ENCODE assay signal across 8 cellular contexts in genomic region chrX:13487731-13488505, GRCh38.
A peak's percentile ranks its signal among the peaks of the same experiment; 100 is the strongest.
DNase-seq lines count a peak whose midpoint lies in the region; ATAC-seq and TF ChIP-seq lines count a peak whose summit lies in the region.

No MANE protein-coding gene starts in this region.

- no peak overlapping the region for H3K4me3 ChIP-seq in upper lobe of left lung

- H3K4me3 Mint-ChIP-seq in activated T-cell treated with anti-CD3 and anti-CD28 coated beads, Interleukin-2, amount 50 U/mL, for 24 hours = no peak overlapping the region
- peak overlapping the region; percentile 65 for H3K4me3 Mint-ChIP-seq in natural killer cell treated with Interleukin-12 subunit alpha and Interleukin-12 subunit beta and Interleukin-15 and Interleukin-18, amount 100 ng/mL, for 72 hours

- DNase-seq in activated T-cell treated with anti-CD3 and anti-CD28 coated beads for 1 hour (ENCODE audit: low read depth) (peak; percentile 9), NCI-H69 (lab: John Stamatoyannopoulos, UW) (peak; percentile 86), fibroblast of gingiva (ENCODE audit: low read depth) (peak; percentile 88), upper lobe of left lung (peak in 1 of 2 donors; percentile 31)
- no peak for DNase-seq in activated T-cell treated with anti-CD3 and anti-CD28 coated beads, Interleukin-2, amount 50 U/mL, for 1 hour
- DNase-seq in activated T-cell treated with anti-CD3 and anti-CD28 coated beads, Interleukin-2, amount 50 U/mL, for 24 hours = no peak
- DNase-seq in natural killer cell treated with Interleukin-12 subunit alpha and Interleukin-12 subunit beta and Interleukin-15 and Interleukin-18, amount 100 ng/mL, for 72 hours (ENCODE audit: low spot score) = no peak

- H3K4me1 ChIP-seq in upper lobe of left lung = peaks cover 7 to 12% (median 10%) of the 10 kb centered on the region in 4 donors

- H3K27me3 ChIP-seq in upper lobe of left lung = no peaks in the 10 kb centered on the region

- no peaks in the 10 kb centered on the region for H3K9me3 ChIP-seq in upper lobe of left lung

- no peaks in the 10 kb centered on the region for H3K9me3 Mint-ChIP-seq in activated T-cell treated with anti-CD3 and anti-CD28 coated beads, Interleukin-2, amount 50 U/mL, for 24 hours
- no peaks in the 10 kb centered on the region for H3K9me3 Mint-ChIP-seq in natural killer cell treated with Interleukin-12 subunit alpha and Interleukin-12 subunit beta and Interleukin-15 and Interleukin-18, amount 100 ng/mL, for 72 hours

- H3K27ac ChIP-seq in upper lobe of left lung = peak overlapping the region; percentile 43 to 74 (median 68)

- peak; percentile 47 to 80 (median 70) for TF ChIP-seq CTCF in upper lobe of left lung (IDR thresholded peaks at IDR 0.05)

- ATAC-seq in HG03378 (IDR thresholded peaks at IDR 0.05; ENCODE audit: unreplicated experiment) (peak; percentile 46), upper lobe of left lung (ENCODE audit: low FRiP score in 2 of 2) (peak; percentile 83 to 87)
- peak; percentile 68 to 70 for ATAC-seq in natural killer cell treated with Interleukin-12 subunit alpha and Interleukin-12 subunit beta and Interleukin-15 and Interleukin-18, amount 100 ng/mL, for 72 hours

- WGBS in upper lobe of left lung, 2 donors = 7 to 22% methylated on average over 7 of the region's 7 CpGs

- H3K27me3 Mint-ChIP-seq in activated T-cell treated with anti-CD3 and anti-CD28 coated beads, Interleukin-2, amount 50 U/mL, for 24 hours = peaks cover 76% of the 10 kb centered on the region
- peaks cover 0 to 15% of the 10 kb centered on the region in 2 donors for H3K27me3 Mint-ChIP-seq in natural killer cell treated with Interleukin-12 subunit alpha and Interleukin-12 subunit beta and Interleukin-15 and Interleukin-18, amount 100 ng/mL, for 72 hours

- no peak for TF ChIP-seq POLR2A in upper lobe of left lung (IDR thresholded peaks at IDR 0.05)

- TF ChIP-seq EP300 in upper lobe of left lung (IDR thresholded peaks at IDR 0.05) = peak in 1 of 4 donors; percentile 24

- no peaks in the 10 kb centered on the region for H3K36me3 Mint-ChIP-seq in activated T-cell treated with anti-CD3 and anti-CD28 coated beads, Interleukin-2, amount 50 U/mL, for 24 hours (ENCODE audit: low read depth)
- no peaks in the 10 kb centered on the region for H3K36me3 Mint-ChIP-seq in natural killer cell treated with Interleukin-12 subunit alpha and Interleukin-12 subunit beta and Interleukin-15 and Interleukin-18, amount 100 ng/mL, for 72 hours

- H3K4me1 Mint-ChIP-seq in activated T-cell treated with anti-CD3 and anti-CD28 coated beads, Interleukin-2, amount 50 U/mL, for 24 hours (ENCODE audit: low read depth) = peaks cover 25% of the 10 kb centered on the region
- peaks cover 33 to 41% of the 10 kb centered on the region in 2 donors for H3K4me1 Mint-ChIP-seq in natural killer cell treated with Interleukin-12 subunit alpha and Interleukin-12 subunit beta and Interleukin-15 and Interleukin-18, amount 100 ng/mL, for 72 hours (ENCODE audit: low read depth in 2 of 2)

- H3K27ac Mint-ChIP-seq in activated T-cell treated with anti-CD3 and anti-CD28 coated beads, Interleukin-2, amount 50 U/mL, for 24 hours = peak overlapping the region; percentile 58
- H3K27ac Mint-ChIP-seq in natural killer cell treated with Interleukin-12 subunit alpha and Interleukin-12 subunit beta and Interleukin-15 and Interleukin-18, amount 100 ng/mL, for 72 hours = peak overlapping the region; percentile 89 to 93

- H3K36me3 ChIP-seq in upper lobe of left lung = no peaks in the 10 kb centered on the region

Comparison
In these comparisons a context has a peak if more than half of its experiments do, and no peak if none do; other contexts are left out.
1. DNase-seq: peak in activated T-cell treated with anti-CD3 and anti-CD28 coated beads for 1 hour (single experiment), NCI-H69 (single experiment) and fibroblast of gingiva (single experiment); none in activated T-cell treated with anti-CD3 and anti-CD28 coated beads, Interleukin-2, amount 50 U/mL, for 1 hour (single experiment), activated T-cell treated with anti-CD3 and anti-CD28 coated beads, Interleukin-2, amount 50 U/mL, for 24 hours (single experiment) and natural killer cell treated with Interleukin-12 subunit alpha and Interleukin-12 subunit beta and Interleukin-15 and Interleukin-18, amount 100 ng/mL, for 72 hours (single experiment).
2. Peak in every context shown above with its lines, with median percentiles within 50 percentile points of each other: ATAC-seq.